Comparison of ENCODE assay signal across 23 cellular contexts in genomic region chr4:4784379-4784778, GRCh38.
"Had no signal": no experiment of that assay in that cellular context is flagged by ENCODE, and none has a peak within 500 bp of the region (broad histone marks: within the 10 kb centered on the region; RNA-seq: fewer than 3 reads in every experiment).

No MANE protein-coding gene starts in this region.

- H3K9me3 ChIP-seq: prostate gland, suprapubic skin, tibial artery, upper lobe of right lung had no signal

- H3K27ac ChIP-seq: gastroesophageal sphincter, pancreas, prostate gland, suprapubic skin, tibial artery, upper lobe of right lung had no signal

- ATAC-seq: activated CD8-positive, alpha-beta T cell treated with anti-CD3 and anti-CD28 coated beads for 36 hours; activated T-cell treated with anti-CD3 and anti-CD28 coated beads, Interleukin-2, amount 50 U/mL, for 4 hours; activated T-helper 17 cell treated with anti-CD3 and anti-CD28 coated beads, Interleukin-2, amount 50 U/mL, for 72 hours; gastroesophageal sphincter; natural killer cell; pancreas; stimulated activated naive B cell treated with anti-CD40 and anti-IgM and Interleukin-4, amounts not matched to agents 10 μg/mL and 1 μg/mL and 100 μg/mL, for 72 hours; T-helper 17 cell; upper lobe of right lung had no signal

- H3K4me1 ChIP-seq: gastroesophageal sphincter, pancreas, prostate gland, suprapubic skin, tibial artery, upper lobe of right lung had no signal

- H3K27me3 ChIP-seq: gastroesophageal sphincter, pancreas, suprapubic skin, tibial artery had no signal

- H3K4me3 ChIP-seq: gastroesophageal sphincter, pancreas, prostate gland, suprapubic skin, tibial artery, upper lobe of right lung had no signal

- DNase-seq: activated CD4-positive, alpha-beta T cell treated with anti-CD3 and anti-CD28 coated beads, Interleukin-2, amount 10 ng/mL, durations not matched to agents 24 days and 14 days; activated CD4-positive, CD25-positive, alpha-beta regulatory T cell treated with anti-CD3 and anti-CD28 coated beads, Interleukin-2, amount 50 U/mL, for 72 hours; activated CD8-positive, alpha-beta T cell treated with anti-CD3 and anti-CD28 coated beads for 36 hours; activated gamma-delta T cell treated with Interleukin-2 at 50 U/mL for 16 hours; activated T-cell treated with anti-CD3 and anti-CD28 coated beads, Interleukin-2, amount 50 U/mL, for 4 hours; anterior cingulate cortex; dermis blood vessel endothelial cell; effector memory CD4-positive, alpha-beta T cell; erythroblast; hypothalamus; natural killer cell; pancreas; stimulated activated CD4-positive, alpha-beta T cell treated with anti-CD3 and anti-CD28 coated beads, Interleukin-15, amount 100 ng/mL, for 24 hours; stimulated activated CD4-positive, alpha-beta T cell treated with anti-CD3 and anti-CD28 coated beads, Interleukin-2, amount 100 ng/mL, for 24 hours; stimulated activated naive B cell treated with anti-CD40 and anti-IgM and Interleukin-4, amounts not matched to agents 10 μg/mL and 1 μg/mL and 100 μg/mL, for 72 hours; T-helper 17 cell; T1000; tibial artery; upper lobe of right lung had no signal

- H3K36me3 ChIP-seq: gastroesophageal sphincter, pancreas, prostate gland, suprapubic skin, tibial artery, upper lobe of right lung had no signal
